In genomic region chr17:60036796-60037677, GRCh38 we compare ENCODE assay signal across 1 cellular context.
TF ChIP-seq lines count a peak whose summit lies in the region.

No MANE protein-coding gene starts in this region.

TF ChIP-seq in HepG2, 621 proteins besides CTCF, POLR2A, EP300 and RAD21 (continued from another document and continues in another):
- TF ChIP-seq FOXC1 (CRISPR knock-in tag; IDR thresholded peaks at IDR 0.05; ENCODE audit: borderline replicate concordance) (no peak), SOX5 (CRISPR knock-in tag; IDR thresholded peaks at IDR 0.05; ENCODE audit: borderline replicate concordance) (0 out of 2 replicates have a peak, but pooled peaks have one; percentile 25), ZC3H13 (CRISPR knock-in tag; IDR thresholded peaks at IDR 0.05) (no peak), ETV6 (CRISPR knock-in tag; conservative IDR thresholded peaks at IDR 0.05) (no peak), THYN1 (CRISPR knock-in tag; IDR thresholded peaks at IDR 0.05; ENCODE audit: borderline replicate concordance, low read depth) (no peak), ZNF101 (CRISPR knock-in tag; IDR thresholded peaks at IDR 0.05; ENCODE audit: borderline replicate concordance, low read depth) (no peak), DNMT1 (CRISPR knock-in tag; IDR thresholded peaks at IDR 0.05) (no peak), TBP (CRISPR knock-in tag; IDR thresholded peaks at IDR 0.05) (no peak), CAMTA2 (CRISPR knock-in tag; IDR thresholded peaks at IDR 0.05; ENCODE audit: borderline replicate concordance) (no peak), THAP7 (CRISPR knock-in tag; IDR thresholded peaks at IDR 0.05) (no peak), ZNF329 (CRISPR knock-in tag; IDR thresholded peaks at IDR 0.05; ENCODE audit: low read depth) (no peak), GLMP (CRISPR knock-in tag; IDR thresholded peaks at IDR 0.05; ENCODE audit: borderline replicate concordance) (no peak), HHEX (CRISPR knock-in tag; IDR thresholded peaks at IDR 0.05) (no peak), SIN3A (IDR thresholded peaks at IDR 0.05; ENCODE audit: borderline replicate concordance, low read depth, low read length) (no peak), ZSCAN20 (CRISPR knock-in tag; IDR thresholded peaks at IDR 0.05; ENCODE audit: borderline replicate concordance) (0 out of 2 replicates have a peak, but pooled peaks have one; percentile 62), KDM1A (CRISPR knock-in tag; IDR thresholded peaks at IDR 0.05) (no peak), GTF3A (CRISPR knock-in tag; conservative IDR thresholded peaks at IDR 0.05) (no peak), NCOA1 (CRISPR knock-in tag; IDR thresholded peaks at IDR 0.05) (no peak), PHF21A (CRISPR knock-in tag; IDR thresholded peaks at IDR 0.05) (no peak), BCL3 (CRISPR knock-in tag; IDR thresholded peaks at IDR 0.05) (0 out of 2 replicates have a peak, but pooled peaks have one; percentile 43), SRY (CRISPR knock-in tag; IDR thresholded peaks at IDR 0.05) (0 out of 2 replicates have a peak, but pooled peaks have one; percentile 37), ZNF24 (IDR thresholded peaks at IDR 0.05) (no peak), ZNF562 (CRISPR knock-in tag; IDR thresholded peaks at IDR 0.05; ENCODE audit: borderline replicate concordance) (no peak), ZNF782 (CRISPR knock-in tag; IDR thresholded peaks at IDR 0.05; ENCODE audit: borderline replicate concordance) (peak; percentile 73; the same call in 1 of the 2 replicates), ZFYVE20 (CRISPR knock-in tag; IDR thresholded peaks at IDR 0.05; ENCODE audit: borderline replicate concordance, low read depth) (no peak), NFKBIZ (CRISPR knock-in tag; IDR thresholded peaks at IDR 0.05) (no peak), NR2C2 (CRISPR knock-in tag; IDR thresholded peaks at IDR 0.05; ENCODE audit: borderline replicate concordance) (no peak), ZKSCAN1 (IDR thresholded peaks at IDR 0.05; ENCODE audit: low read length) (no peak), AHR (CRISPR knock-in tag; IDR thresholded peaks at IDR 0.05) (no peak), ZNF367 (CRISPR knock-in tag; IDR thresholded peaks at IDR 0.05; ENCODE audit: borderline replicate concordance) (no peak), MXD4 (CRISPR knock-in tag; IDR thresholded peaks at IDR 0.05) (no peak), HDAC6 (IDR thresholded peaks at IDR 0.05; ENCODE audit: low read depth, low read length) (no peak), ZNF251 (CRISPR knock-in tag; IDR thresholded peaks at IDR 0.05) (no peak), MYNN (CRISPR knock-in tag; IDR thresholded peaks at IDR 0.05; ENCODE audit: low read depth) (no peak), ZBTB7A (CRISPR knock-in tag; IDR thresholded peaks at IDR 0.05) (no peak), NFE2L2 (IDR thresholded peaks at IDR 0.05; ENCODE audit: low read length) (no peak), AKAP8 (CRISPR knock-in tag; IDR thresholded peaks at IDR 0.05) (no peak), DZIP1 (CRISPR knock-in tag; IDR thresholded peaks at IDR 0.05) (no peak), HDAC1 (CRISPR knock-in tag; IDR thresholded peaks at IDR 0.05) (peak; percentile 32; the same call in 1 of the 2 replicates), HOXA5 (CRISPR knock-in tag; IDR thresholded peaks at IDR 0.05) (no peak), MATR3 (CRISPR knock-in tag; IDR thresholded peaks at IDR 0.05) (no peak), GATA4 (IDR thresholded peaks at IDR 0.05; ENCODE audit: borderline replicate concordance, low read depth) (no peak)
- TF ChIP-seq, protein P1, sequence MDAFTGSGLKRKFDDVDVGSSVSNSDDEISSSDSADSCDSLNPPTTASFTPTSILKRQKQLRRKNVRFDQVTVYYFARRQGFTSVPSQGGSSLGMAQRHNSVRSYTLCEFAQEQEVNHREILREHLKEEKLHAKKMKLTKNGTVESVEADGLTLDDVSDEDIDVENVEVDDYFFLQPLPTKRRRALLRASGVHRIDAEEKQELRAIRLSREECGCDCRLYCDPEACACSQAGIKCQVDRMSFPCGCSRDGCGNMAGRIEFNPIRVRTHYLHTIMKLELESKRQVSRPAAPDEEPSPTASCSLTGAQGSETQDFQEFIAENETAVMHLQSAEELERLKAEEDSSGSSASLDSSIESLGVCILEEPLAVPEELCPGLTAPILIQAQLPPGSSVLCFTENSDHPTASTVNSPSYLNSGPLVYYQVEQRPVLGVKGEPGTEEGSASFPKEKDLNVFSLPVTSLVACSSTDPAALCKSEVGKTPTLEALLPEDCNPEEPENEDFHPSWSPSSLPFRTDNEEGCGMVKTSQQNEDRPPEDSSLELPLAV (CRISPR knock-in tag; conservative IDR thresholded peaks at IDR 0.05; ENCODE audit: low read depth), result no peak
- TF ChIP-seq, protein P2, sequence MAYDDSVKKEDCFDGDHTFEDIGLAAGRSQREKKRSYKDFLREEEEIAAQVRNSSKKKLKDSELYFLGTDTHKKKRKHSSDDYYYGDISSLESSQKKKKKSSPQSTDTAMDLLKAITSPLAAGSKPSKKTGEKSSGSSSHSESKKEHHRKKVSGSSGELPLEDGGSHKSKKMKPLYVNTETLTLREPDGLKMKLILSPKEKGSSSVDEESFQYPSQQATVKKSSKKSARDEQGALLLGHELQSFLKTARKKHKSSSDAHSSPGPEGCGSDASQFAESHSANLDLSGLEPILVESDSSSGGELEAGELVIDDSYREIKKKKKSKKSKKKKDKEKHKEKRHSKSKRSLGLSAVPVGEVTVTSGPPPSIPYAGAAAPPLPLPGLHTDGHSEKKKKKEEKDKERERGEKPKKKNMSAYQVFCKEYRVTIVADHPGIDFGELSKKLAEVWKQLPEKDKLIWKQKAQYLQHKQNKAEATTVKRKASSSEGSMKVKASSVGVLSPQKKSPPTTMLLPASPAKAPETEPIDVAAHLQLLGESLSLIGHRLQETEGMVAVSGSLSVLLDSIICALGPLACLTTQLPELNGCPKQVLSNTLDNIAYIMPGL (CRISPR knock-in tag; IDR thresholded peaks at IDR 0.05; ENCODE audit: borderline replicate concordance in 1 of 2, low read depth in 1 of 2), result peak; percentile 89 to 95
- TF ChIP-seq, protein P3, sequence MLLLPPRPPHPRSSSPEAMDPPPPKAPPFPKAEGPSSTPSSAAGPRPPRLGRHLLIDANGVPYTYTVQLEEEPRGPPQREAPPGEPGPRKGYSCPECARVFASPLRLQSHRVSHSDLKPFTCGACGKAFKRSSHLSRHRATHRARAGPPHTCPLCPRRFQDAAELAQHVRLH (CRISPR knock-in tag; IDR thresholded peaks at IDR 0.05; ENCODE audit: borderline replicate concordance, low read depth), result no peak
- TF ChIP-seq, protein P4, sequence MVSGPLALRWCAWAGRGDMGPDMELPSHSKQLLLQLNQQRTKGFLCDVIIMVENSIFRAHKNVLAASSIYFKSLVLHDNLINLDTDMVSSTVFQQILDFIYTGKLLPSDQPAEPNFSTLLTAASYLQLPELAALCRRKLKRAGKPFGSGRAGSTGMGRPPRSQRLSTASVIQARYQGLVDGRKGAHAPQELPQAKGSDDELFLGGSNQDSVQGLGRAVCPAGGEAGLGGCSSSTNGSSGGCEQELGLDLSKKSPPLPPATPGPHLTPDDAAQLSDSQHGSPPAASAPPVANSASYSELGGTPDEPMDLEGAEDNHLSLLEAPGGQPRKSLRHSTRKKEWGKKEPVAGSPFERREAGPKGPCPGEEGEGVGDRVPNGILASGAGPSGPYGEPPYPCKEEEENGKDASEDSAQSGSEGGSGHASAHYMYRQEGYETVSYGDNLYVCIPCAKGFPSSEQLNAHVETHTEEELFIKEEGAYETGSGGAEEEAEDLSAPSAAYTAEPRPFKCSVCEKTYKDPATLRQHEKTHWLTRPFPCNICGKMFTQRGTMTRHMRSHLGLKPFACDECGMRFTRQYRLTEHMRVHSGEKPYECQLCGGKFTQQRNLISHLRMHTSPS (CRISPR knock-in tag; IDR thresholded peaks at IDR 0.05; ENCODE audit: low read depth), result no peak
- TF ChIP-seq, protein P5, sequence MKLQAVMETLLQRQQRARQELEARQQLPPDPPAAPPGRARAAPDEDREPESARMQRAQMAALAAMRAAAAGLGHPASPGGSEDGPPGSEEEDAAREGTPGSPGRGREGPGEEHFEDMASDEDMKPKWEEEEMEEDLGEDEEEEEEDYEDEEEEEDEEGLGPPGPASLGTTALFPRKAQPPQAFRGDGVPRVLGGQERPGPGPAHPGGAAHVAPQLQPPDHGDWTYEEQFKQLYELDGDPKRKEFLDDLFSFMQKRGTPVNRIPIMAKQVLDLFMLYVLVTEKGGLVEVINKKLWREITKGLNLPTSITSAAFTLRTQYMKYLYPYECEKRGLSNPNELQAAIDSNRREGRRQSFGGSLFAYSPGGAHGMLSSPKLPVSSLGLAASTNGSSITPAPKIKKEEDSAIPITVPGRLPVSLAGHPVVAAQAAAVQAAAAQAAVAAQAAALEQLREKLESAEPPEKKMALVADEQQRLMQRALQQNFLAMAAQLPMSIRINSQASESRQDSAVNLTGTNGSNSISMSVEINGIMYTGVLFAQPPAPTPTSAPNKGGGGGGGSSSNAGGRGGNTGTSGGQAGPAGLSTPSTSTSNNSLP (IDR thresholded peaks at IDR 0.05; ENCODE audit: low read depth, low read length), result peak; percentile 71
- TF ChIP-seq, protein P6, sequence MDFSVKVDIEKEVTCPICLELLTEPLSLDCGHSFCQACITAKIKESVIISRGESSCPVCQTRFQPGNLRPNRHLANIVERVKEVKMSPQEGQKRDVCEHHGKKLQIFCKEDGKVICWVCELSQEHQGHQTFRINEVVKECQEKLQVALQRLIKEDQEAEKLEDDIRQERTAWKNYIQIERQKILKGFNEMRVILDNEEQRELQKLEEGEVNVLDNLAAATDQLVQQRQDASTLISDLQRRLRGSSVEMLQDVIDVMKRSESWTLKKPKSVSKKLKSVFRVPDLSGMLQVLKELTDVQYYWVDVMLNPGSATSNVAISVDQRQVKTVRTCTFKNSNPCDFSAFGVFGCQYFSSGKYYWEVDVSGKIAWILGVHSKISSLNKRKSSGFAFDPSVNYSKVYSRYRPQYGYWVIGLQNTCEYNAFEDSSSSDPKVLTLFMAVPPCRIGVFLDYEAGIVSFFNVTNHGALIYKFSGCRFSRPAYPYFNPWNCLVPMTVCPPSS (IDR thresholded peaks at IDR 0.05), result no peak
- TF ChIP-seq, protein P7, sequence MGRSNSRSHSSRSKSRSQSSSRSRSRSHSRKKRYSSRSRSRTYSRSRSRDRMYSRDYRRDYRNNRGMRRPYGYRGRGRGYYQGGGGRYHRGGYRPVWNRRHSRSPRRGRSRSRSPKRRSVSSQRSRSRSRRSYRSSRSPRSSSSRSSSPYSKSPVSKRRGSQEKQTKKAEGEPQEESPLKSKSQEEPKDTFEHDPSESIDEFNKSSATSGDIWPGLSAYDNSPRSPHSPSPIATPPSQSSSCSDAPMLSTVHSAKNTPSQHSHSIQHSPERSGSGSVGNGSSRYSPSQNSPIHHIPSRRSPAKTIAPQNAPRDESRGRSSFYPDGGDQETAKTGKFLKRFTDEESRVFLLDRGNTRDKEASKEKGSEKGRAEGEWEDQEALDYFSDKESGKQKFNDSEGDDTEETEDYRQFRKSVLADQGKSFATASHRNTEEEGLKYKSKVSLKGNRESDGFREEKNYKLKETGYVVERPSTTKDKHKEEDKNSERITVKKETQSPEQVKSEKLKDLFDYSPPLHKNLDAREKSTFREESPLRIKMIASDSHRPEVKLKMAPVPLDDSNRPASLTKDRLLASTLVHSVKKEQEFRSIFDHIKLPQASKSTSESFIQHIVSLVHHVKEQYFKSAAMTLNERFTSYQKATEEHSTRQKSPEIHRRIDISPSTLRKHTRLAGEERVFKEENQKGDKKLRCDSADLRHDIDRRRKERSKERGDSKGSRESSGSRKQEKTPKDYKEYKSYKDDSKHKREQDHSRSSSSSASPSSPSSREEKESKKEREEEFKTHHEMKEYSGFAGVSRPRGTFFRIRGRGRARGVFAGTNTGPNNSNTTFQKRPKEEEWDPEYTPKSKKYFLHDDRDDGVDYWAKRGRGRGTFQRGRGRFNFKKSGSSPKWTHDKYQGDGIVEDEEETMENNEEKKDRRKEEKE (IDR thresholded peaks at IDR 0.05), result no peak
- TF ChIP-seq, protein P8, sequence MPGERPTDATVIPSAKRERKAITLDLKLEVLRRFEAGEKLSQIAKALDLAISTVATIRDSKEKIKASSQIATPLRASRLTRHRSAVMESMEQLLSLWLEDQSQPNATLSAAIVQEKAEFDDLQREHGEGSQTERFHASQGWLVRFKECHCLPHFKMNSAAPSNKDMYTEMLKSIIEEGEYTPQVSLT (CRISPR knock-in tag; IDR thresholded peaks at IDR 0.05; ENCODE audit: borderline replicate concordance, low read depth), result no peak
